7 cellular contexts compared by ENCODE assay signal in the genomic region with DNA sequence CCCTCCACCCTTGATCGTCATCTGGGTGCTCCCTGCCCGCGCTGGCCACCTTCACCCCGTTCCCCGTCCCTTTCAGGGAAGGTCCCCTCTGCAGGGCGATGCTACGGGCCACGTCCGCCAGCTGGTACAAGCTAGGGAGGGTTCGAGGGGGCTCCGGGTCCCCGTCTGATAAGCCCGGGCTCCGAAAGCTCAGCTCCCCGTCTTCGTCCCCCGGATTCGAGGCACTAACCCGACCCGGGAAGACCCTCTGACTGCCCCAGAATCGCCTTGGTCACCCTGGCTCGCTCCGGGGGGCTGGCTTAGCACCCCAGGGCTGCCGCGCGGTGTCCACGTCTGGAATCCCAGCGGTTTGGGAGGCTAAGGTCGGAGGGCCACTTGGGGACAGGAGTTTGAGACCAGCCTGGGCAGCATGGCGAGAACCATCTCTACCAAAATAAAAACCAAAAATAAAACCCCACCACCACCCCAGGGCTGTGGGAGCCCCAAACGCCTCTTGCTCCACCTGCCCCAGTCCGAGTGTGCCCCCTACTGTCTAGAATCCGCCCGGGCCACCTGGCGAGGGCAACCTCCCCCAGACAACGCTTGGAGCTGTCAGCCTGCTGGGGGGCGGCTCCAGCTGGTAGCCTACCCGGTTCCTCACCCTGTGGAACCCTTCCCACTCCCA. TPM values are rescaled to one million over a fixed set of nuclear protein-coding genes. Genes with fewer than 3 reads are reported as not detected.
DNase-seq lines count a peak whose midpoint lies in the region; FAIRE-seq and TF ChIP-seq lines count a peak whose summit lies in the region.

No MANE protein-coding gene starts in this region.

- TF ChIP-seq CTCF in fibroblast of lung (conservative IDR thresholded peaks at IDR 0.05 in 1 of 2, IDR thresholded peaks at IDR 0.05 in 1 of 2; ENCODE audit: low read depth in 1 of 2, low read length in 2 of 2) (peak; percentile 49 to 64), neural cell (IDR thresholded peaks at IDR 0.05; ENCODE audit: poor library complexity, severe bottlenecking) (peak; percentile 31)

- no peaks in the 10 kb centered on the region for H4K20me1 ChIP-seq in fibroblast of lung (ENCODE audit: control insufficient read depth, extremely low read depth, insufficient read depth, low read length)
- no peaks in the 10 kb centered on the region for H4K20me1 ChIP-seq in neural cell (ENCODE audit: insufficient read depth)

- H3K27me3 ChIP-seq in fibroblast of lung (ENCODE audit: control insufficient read depth, insufficient read depth, low read length) (peaks cover 6% of the 10 kb centered on the region), neural cell (ENCODE audit: insufficient read depth, low read depth, low read length) (no peaks in the 10 kb centered on the region)

- peak overlapping the region; percentile 42 to 80 (median 74) for H3K4me3 ChIP-seq in fibroblast of lung (replicated peaks in 1 of 4; ENCODE audit: control extremely low read depth in 1 of 4, insufficient read depth in 1 of 4, low read depth in 3 of 4, low read length in 4 of 4)
- H3K4me3 ChIP-seq in neural cell (ENCODE audit: low read length), result peak overlapping the region; percentile 96

- no peak for TF ChIP-seq RAD21 in neural cell (conservative IDR thresholded peaks at IDR 0.05)

- peaks cover 6% of the 10 kb centered on the region for H3K4me1 ChIP-seq in fibroblast of lung (ENCODE audit: control insufficient read depth, extremely low read depth, insufficient read depth, low read length)

- FAIRE-seq in GM19239 (lab: Jason Lieb, UNC), result peak; percentile 58

- H3K9me3 ChIP-seq in fibroblast of lung (ENCODE audit: control insufficient read depth, insufficient read depth, low read depth, low read length), result no peaks in the 10 kb centered on the region
- H3K9me3 ChIP-seq in neural cell (ENCODE audit: low read length), result no peaks in the 10 kb centered on the region

- no peaks in the 10 kb centered on the region for H3K9me2 ChIP-seq in neural cell (ENCODE audit: insufficient read depth, low read length)

- no peaks in the 10 kb centered on the region for H3F3A ChIP-seq in neural cell (ENCODE audit: insufficient read depth, low read length, poor library complexity, severe bottlenecking)

- no peak for DNase-seq in GM19239 (ENCODE audit: insufficient read length, low spot score)
- DNase-seq in NOMO-1 (lab: John Stamatoyannopoulos, UW; ENCODE audit: unreplicated experiment in 2 of 2), result peak; percentile 48 to 69
- peak; percentile 76 for DNase-seq in activated T-cell treated with anti-CD3 and anti-CD28 coated beads, Interleukin-2, amount 50 U/mL, for 1 hour
- DNase-seq in fibroblast of lung (ENCODE audit: low read depth in 2 of 2), result no peak
- DNase-seq in DMS114 treated with DMSO at 0.1 percent for 48 hours (lab: John Stamatoyannopoulos, UW; ENCODE audit: unreplicated experiment), result no peak

- no peak overlapping the region for H3K27ac ChIP-seq in fibroblast of lung (ENCODE audit: insufficient read depth, low read length)
- peak overlapping the region; percentile 99 for H3K27ac ChIP-seq in neural cell (ENCODE audit: low read length)
- H3K27ac ChIP-seq in temporal lobe (ENCODE audit: low read depth, low read length), result peak overlapping the region; percentile 96

- H3K36me3 ChIP-seq in fibroblast of lung (ENCODE audit: control insufficient read depth, insufficient read depth, low read length), result no peaks in the 10 kb centered on the region
- H3K36me3 ChIP-seq in neural cell (ENCODE audit: insufficient read depth, low read length), result peaks cover 6% of the 10 kb centered on the region

- no peaks in the 10 kb centered on the region for H3K79me2 ChIP-seq in fibroblast of lung (ENCODE audit: control insufficient read depth, insufficient read depth, low read length)
- H3K79me2 ChIP-seq in neural cell (replicated peaks; ENCODE audit: insufficient read depth, low read length), result peaks cover 33% of the 10 kb centered on the region

- H3K4me2 ChIP-seq in fibroblast of lung (ENCODE audit: extremely low read depth, insufficient read depth, low read length), result peak overlapping the region; percentile 67
- H3K4me2 ChIP-seq in neural cell (ENCODE audit: low read length), result peak overlapping the region; percentile 62

- H2AFZ ChIP-seq in fibroblast of lung (ENCODE audit: low read length) (peak overlapping the region; percentile 61), neural cell (ENCODE audit: low read depth, low read length) (peak overlapping the region; percentile 69)

- H3K9ac ChIP-seq in fibroblast of lung (ENCODE audit: insufficient read depth, low read length) (no peak overlapping the region), neural cell (ENCODE audit: low read length) (peak overlapping the region; percentile 99)

- no peak for TF ChIP-seq EP300 in neural cell (conservative IDR thresholded peaks at IDR 0.05; ENCODE audit: poor library complexity, severe bottlenecking)

TF ChIP-seq in neural cell, 6 proteins besides CTCF, POLR2A, EP300 and RAD21:
- no peak for TF ChIP-seq POLR2AphosphoS5 (IDR thresholded peaks at IDR 0.05)

RNA-seq across cellular contexts. Expression of a gene that starts 1.1 kb away (rescaled TPM):
- total RNA-seq in fibroblast of lung, result 2.3 and 8.4 TPM in 2 replicates
- 7.4 and 13.7 TPM in 2 replicates for polyA plus RNA-seq in fibroblast of lung
- polyA plus RNA-seq in fibroblast of lung (2012), result 10.7 and 13.5 TPM in 2 replicates
- polyA minus RNA-seq in fibroblast of lung (ENCODE audit: low replicate concordance), result 24.2 and 38.1 TPM in 2 replicates
- polyA plus RNA-seq in neural cell, result 60.1 and 69.0 TPM in 2 replicates
- polyA minus RNA-seq in neural cell, result 97.8 and 108 TPM in 2 replicates
- 11.8 TPM for total RNA-seq in temporal lobe

RNA-seq across cellular contexts. Expression of a gene that starts 15.8 kb away (rescaled TPM):
- total RNA-seq in fibroblast of lung (0.77 and 0.99 TPM in 2 replicates), temporal lobe (2.5 TPM)
- polyA plus RNA-seq in fibroblast of lung (0.09 and 2.4 TPM in 2 replicates), neural cell (3.0 and 5.4 TPM in 2 replicates)
- 0.15 and 3.5 TPM in 2 replicates for polyA plus RNA-seq in fibroblast of lung (2012)
- polyA minus RNA-seq in fibroblast of lung (ENCODE audit: low replicate concordance) (3.6 TPM in 1 of 2 replicates, not detected in the other), neural cell (0.73 and 1.2 TPM in 2 replicates)

RNA-seq across cellular contexts. Expression of a gene that starts 19.9 kb away (rescaled TPM):
- total RNA-seq in fibroblast of lung (11.0 and 12.4 TPM in 2 replicates), temporal lobe (2.2 TPM)
- polyA plus RNA-seq in fibroblast of lung (6.5 and 7.4 TPM in 2 replicates), neural cell (7.5 and 14.9 TPM in 2 replicates)
- polyA plus RNA-seq in fibroblast of lung (2012), result 10.9 and 11.5 TPM in 2 replicates
- polyA minus RNA-seq in fibroblast of lung (ENCODE audit: low replicate concordance) (6.0 TPM in 2 replicates), neural cell (1.2 and 2.7 TPM in 2 replicates)

RNA-seq across cellular contexts. Expression of a gene that starts 54.9 kb away (rescaled TPM):
- 74.5 and 122 TPM in 2 replicates for total RNA-seq in fibroblast of lung
- 88.9 and 140 TPM in 2 replicates for polyA plus RNA-seq in fibroblast of lung
- 132 and 182 TPM in 2 replicates for polyA plus RNA-seq in fibroblast of lung (2012)
- polyA minus RNA-seq in fibroblast of lung (ENCODE audit: low replicate concordance), result 607 and 770 TPM in 2 replicates
- polyA plus RNA-seq in neural cell, result 43.9 and 56.9 TPM in 2 replicates
- polyA minus RNA-seq in neural cell, result 149 and 158 TPM in 2 replicates
- total RNA-seq in temporal lobe, result 132 TPM

Comparison
In these comparisons a context has a peak if more than half of its experiments do, and no peak if none do; other contexts are left out.
1. DNase-seq: peak in NOMO-1 (2 of 2) and activated T-cell treated with anti-CD3 and anti-CD28 coated beads, Interleukin-2, amount 50 U/mL, for 1 hour (single experiment); none in GM19239 (single experiment), fibroblast of lung (0 of 2) and DMS114 treated with DMSO at 0.1 percent for 48 hours (single experiment).